Comparison of ENCODE assay signal across 17 cellular contexts in genomic region chr3:72763751-72764440, GRCh38.
DNase-seq lines count a peak whose midpoint lies in the region; ATAC-seq and TF ChIP-seq lines count a peak whose summit lies in the region.
"Had no signal": no experiment of that assay in that cellular context is flagged by ENCODE, and none has a peak within 500 bp of the region (broad histone marks: within the 10 kb centered on the region; RNA-seq: fewer than 3 reads in every experiment).

No MANE protein-coding gene starts in this region.

- H3K4me3 ChIP-seq in adipocyte (ENCODE audit: low read length) (no peak overlapping the region), upper lobe of right lung (no peak overlapping the region)
- H3K4me3 ChIP-seq: HAP-1, PC-9 had no signal

- H3K36me3 ChIP-seq in adipocyte (ENCODE audit: control insufficient read depth, insufficient read depth, low read length, severe bottlenecking) (peaks cover 7% of the 10 kb centered on the region), upper lobe of right lung (no peaks in the 10 kb centered on the region)
- H3K36me3 ChIP-seq: HAP-1 had no signal

- DNase-seq in NOMO-1 treated with DMSO at 0.1 percent for 48 hours (lab: John Stamatoyannopoulos, UW; ENCODE audit: unreplicated experiment): peak; percentile 12
- DNase-seq in NOMO-1 treated with dmso at 0.1 percent for 144 hours (lab: John Stamatoyannopoulos, UW; ENCODE audit: unreplicated experiment): no peak
- DNase-seq in adipocyte (ENCODE audit: low read depth): peak; percentile 38
- peak; percentile 10 for DNase-seq in iris pigment epithelial cell (ENCODE audit: low read depth)
- DNase-seq in upper lobe of right lung: peak; percentile 67
- DNase-seq in nucleus accumbens (lab: John Stamatoyannopoulos, UW): no peak
- no peak for DNase-seq in GM10266 (ENCODE audit: extremely low spot score)
- no peak for DNase-seq in MCF 10A (ENCODE audit: unreplicated experiment)
- DNase-seq: 8988T, C1 segment of cervical spinal cord, EL, NCI-H1092 treated with DMSO at 0.1 percent for 48 hours, NCI-H1694 treated with DMSO at 0.1 percent for 48 hours, NCI-H446, PC-9 had no signal

- H3K9me3 ChIP-seq in adipocyte (ENCODE audit: control insufficient read depth, low read length): no peaks in the 10 kb centered on the region
- H3K9me3 ChIP-seq in upper lobe of right lung: no peaks in the 10 kb centered on the region
- H3K9me3 ChIP-seq: HAP-1 had no signal

- BruUV-seq in MCF 10A (replicated peaks; lab: Mats Ljungman, UMichigan): no TSS peak

- POLR2A ChIA-PET in MCF 10A (lab: Yijun Ruan, JAX): no interaction called here

- H3K36me3 Mint-ChIP-seq in MCF 10A (ENCODE audit: insufficient read depth, unreplicated experiment): no peaks in the 10 kb centered on the region

- peaks cover 8% of the 10 kb centered on the region for H3K4me1 ChIP-seq in adipocyte (ENCODE audit: control insufficient read depth, insufficient read depth, low read length)
- no peaks in the 10 kb centered on the region for H3K4me1 ChIP-seq in upper lobe of right lung

- intact Hi-C loops in upper lobe of right lung (cut with DNase I): no loop called here
- intact Hi-C loops in MCF 10A (cut with micrococcal nuclease): no loop called here

- no peaks in the 10 kb centered on the region for H3K4me1 Mint-ChIP-seq in MCF 10A (ENCODE audit: insufficient read depth, unreplicated experiment)

- ATAC-seq in upper lobe of right lung: peak; percentile 77

- no peak for TF ChIP-seq CTCF in upper lobe of right lung (IDR thresholded peaks at IDR 0.05)
- TF ChIP-seq CTCF in GM10266 (IDR thresholded peaks at IDR 0.05; ENCODE audit: control insufficient read depth, insufficient read depth, low read depth, missing control alignments): no peak
- TF ChIP-seq CTCF in MCF 10A (IDR thresholded peaks at IDR 0.05; ENCODE audit: unreplicated experiment): no peak

- CTCF ChIA-PET in MCF 10A (lab: Yijun Ruan, JAX): no interaction called here

- H3K4me3 Mint-ChIP-seq in MCF 10A (ENCODE audit: unreplicated experiment): no peak overlapping the region
- H3K4me3 Mint-ChIP-seq: IgD-negative memory B cell had no signal

- H3K27ac Mint-ChIP-seq in MCF 10A (ENCODE audit: low read depth, unreplicated experiment): no peak overlapping the region
- H3K27ac Mint-ChIP-seq: IgD-negative memory B cell had no signal

- no peaks in the 10 kb centered on the region for H3K27me3 ChIP-seq in adipocyte (replicated peaks; ENCODE audit: control insufficient read depth, insufficient read depth, low read length)
- H3K27me3 ChIP-seq in upper lobe of right lung: no peaks in the 10 kb centered on the region

- no peak overlapping the region for H3K27ac ChIP-seq in upper lobe of right lung
- H3K27ac ChIP-seq: PC-9 had no signal

- no peak overlapping the region for H3K9ac ChIP-seq in adipocyte (ENCODE audit: low read length)

- H3K27me3 Mint-ChIP-seq in MCF 10A (ENCODE audit: insufficient read depth, unreplicated experiment): no peaks in the 10 kb centered on the region

- H3K9me3 Mint-ChIP-seq in MCF 10A (ENCODE audit: unreplicated experiment): no peaks in the 10 kb centered on the region
- H3K9me3 Mint-ChIP-seq: IgD-negative memory B cell had no signal

Comparison
In these comparisons a context has a peak if more than half of its experiments do, and no peak if none do; other contexts are left out.
1. DNase-seq: peak in NOMO-1 treated with DMSO at 0.1 percent for 48 hours (single experiment), adipocyte (single experiment), iris pigment epithelial cell (single experiment) and upper lobe of right lung (single experiment); none in NOMO-1 treated with dmso at 0.1 percent for 144 hours (single experiment), nucleus accumbens (0 of 56), GM10266 (single experiment) and MCF 10A (single experiment).